In the genomic region with DNA sequence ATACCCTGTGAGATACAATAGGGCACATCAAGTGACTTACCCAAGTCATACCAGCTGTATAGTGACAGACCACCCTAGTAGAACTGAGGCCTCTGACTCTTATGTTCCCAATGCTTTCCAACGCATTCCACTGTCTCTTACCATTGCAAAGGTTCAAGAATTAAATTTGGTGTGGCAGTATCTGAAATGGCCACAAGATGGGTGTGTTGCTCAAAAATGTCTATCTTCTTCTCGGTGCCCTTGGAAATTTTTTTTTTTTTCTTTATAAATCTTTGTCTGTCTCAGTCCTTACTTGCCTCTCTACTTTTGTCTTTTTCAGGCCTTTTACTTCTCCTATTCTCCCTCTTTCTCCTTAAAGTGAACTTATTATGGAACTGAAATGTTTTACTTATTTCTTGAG, we compare ENCODE assay signal across 8 cellular contexts. TPM values are rescaled to one million over a fixed set of nuclear protein-coding genes. Genes with fewer than 3 reads are reported as not detected.
DNase-seq lines count a peak whose midpoint lies in the region; ATAC-seq and TF ChIP-seq lines count a peak whose summit lies in the region.

No MANE protein-coding gene starts in this region.

- TF ChIP-seq CTCF in body of pancreas (IDR thresholded peaks at IDR 0.05), result peak in 6 of 7 experiments; percentile 10 to 64 (median 54)

- no peak for TF ChIP-seq POLR2A in body of pancreas (IDR thresholded peaks at IDR 0.05)

- no peaks in the 10 kb centered on the region for H3K27me3 ChIP-seq in body of pancreas

- ATAC-seq in Right ventricle myocardium superior (ENCODE audit: poor library complexity) (peak; percentile 31), left ventricle myocardium superior (no peak), body of pancreas (peak; percentile 50), left lobe of liver (peak; percentile 89), GM19467 (IDR thresholded peaks at IDR 0.05; ENCODE audit: unreplicated experiment) (no peak), HG03139 (IDR thresholded peaks at IDR 0.05; ENCODE audit: unreplicated experiment) (no peak)

- no peaks in the 10 kb centered on the region for H3K9me3 ChIP-seq in body of pancreas

- no peak overlapping the region for H3K27ac ChIP-seq in body of pancreas

- H3K4me1 ChIP-seq in body of pancreas, result no peaks in the 10 kb centered on the region

- peaks cover 0 to 6% of the 10 kb centered on the region in 2 donors for H3K36me3 ChIP-seq in body of pancreas (replicated peaks in 1 of 2; ENCODE audit: insufficient read depth in 1 of 2, low read depth in 2 of 2)

- 19 to 26% methylated on average over 2 of the region's 2 CpGs for WGBS in body of pancreas, 2 donors

- H3K4me3 ChIP-seq in body of pancreas, result no peak overlapping the region

- no peak for DNase-seq in Right ventricle myocardium superior
- no peak for DNase-seq in left ventricle myocardium superior
- peak; percentile 20 for DNase-seq in NCI-H2227 treated with DMSO at 0.1 percent for 48 hours (lab: John Stamatoyannopoulos, UW)
- DNase-seq in body of pancreas, result no peak
- DNase-seq in left lobe of liver (ENCODE audit: low spot score), result no peak
- no peak for DNase-seq in activated effector memory CD4-positive, alpha-beta T cell treated with anti-CD3 and anti-CD28 coated beads, Interleukin-2, amount 50 U/mL, for 16 hours

- intact Hi-C loops in Right ventricle myocardium superior (cut with DNase I) (loop anchor here (5.0 kb wide), 1 partner anchor 270 kb away; no protein-coding TSS in a partner anchor), left ventricle myocardium superior (cut with micrococcal nuclease) (no loop called here), body of pancreas (cut with DNase I) (loop anchor here (10.0 kb wide), 1 partner anchor 263 kb away; no protein-coding TSS in a partner anchor)

RNA-seq across cellular contexts. Expression of gene GPR21, which starts 48.4 kb away (rescaled TPM):
- total RNA-seq in Right ventricle myocardium superior (not detected), left ventricle myocardium superior (0.72 TPM), body of pancreas (not detected), left lobe of liver (0.55 TPM)

Comparison
In these comparisons a context has a peak if more than half of its experiments do, and no peak if none do; other contexts are left out.
1. ATAC-seq: peak in Right ventricle myocardium superior (single experiment), body of pancreas (single experiment) and left lobe of liver (single experiment); none in left ventricle myocardium superior (single experiment), GM19467 (single experiment) and HG03139 (single experiment).